In the genomic region with DNA sequence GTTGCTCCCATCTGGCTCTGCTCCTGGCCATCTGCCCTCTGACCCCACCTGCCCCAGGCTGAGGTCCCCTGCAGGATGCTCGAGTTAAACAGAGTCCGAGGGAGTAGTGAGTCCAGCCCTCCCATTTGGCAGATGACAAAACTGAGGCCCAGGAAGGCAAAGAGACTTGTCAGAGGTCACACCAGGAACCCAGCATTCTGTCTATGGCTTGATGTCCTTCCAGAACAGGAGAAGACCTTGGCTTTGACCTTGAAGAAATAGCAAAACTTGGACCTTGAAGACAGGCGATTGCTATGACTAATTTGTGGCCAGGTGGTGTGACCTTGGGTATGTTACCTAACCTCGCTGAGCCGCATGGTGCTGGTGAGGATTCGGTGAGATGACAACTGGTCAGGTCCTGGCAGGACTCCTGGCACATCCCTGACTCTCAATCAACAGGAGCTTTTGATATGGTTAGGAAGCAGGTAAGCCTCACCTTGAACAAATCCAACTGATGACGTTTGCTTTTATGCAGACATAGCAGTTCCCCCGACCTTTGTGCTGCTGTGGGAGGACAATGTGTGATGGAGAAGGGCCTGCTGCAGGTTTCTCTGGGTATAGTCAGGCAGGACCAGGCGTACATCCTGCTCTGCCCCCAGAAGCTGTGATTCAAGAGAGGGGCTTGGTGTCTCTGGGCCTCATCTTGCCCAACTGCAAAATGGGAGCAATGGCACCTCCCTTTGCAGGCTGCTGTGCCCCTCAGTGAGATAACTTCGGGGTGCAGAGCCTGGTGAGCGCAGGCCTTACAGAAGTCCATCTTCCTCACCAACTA, we compare ENCODE assay signal across 17 cellular contexts.
DNase-seq lines count a peak whose midpoint lies in the region; ATAC-seq and TF ChIP-seq lines count a peak whose summit lies in the region.
"Had no signal": no experiment of that assay in that cellular context is flagged by ENCODE, and none has a peak within 500 bp of the region (broad histone marks: within the 10 kb centered on the region; RNA-seq: fewer than 3 reads in every experiment).

No MANE protein-coding gene starts in this region.

- peaks cover 0 to 3% (median 0%) of the 10 kb centered on the region in 11 donors for H3K9me3 Mint-ChIP-seq in naive thymus-derived CD4-positive, alpha-beta T cell
- H3K9me3 Mint-ChIP-seq in stimulated activated memory B cell treated with anti-CD40 and anti-IgM and Interleukin-4, amounts not matched to agents 10 μg/mL and 1 μg/mL and 100 μg/mL, for 72 hours = peaks cover 2% of the 10 kb centered on the region

- H3K27me3 ChIP-seq in BLaER1 = no peaks in the 10 kb centered on the region
- H3K27me3 ChIP-seq in HCT116 (ENCODE audit: insufficient read depth, low read length) = no peaks in the 10 kb centered on the region
- H3K27me3 ChIP-seq in naive thymus-derived CD4-positive, alpha-beta T cell (ENCODE audit: control insufficient read depth in 2 of 2, insufficient read depth in 2 of 2, low read length in 2 of 2) = no peaks in the 10 kb centered on the region
- H3K27me3 ChIP-seq: tibial nerve had no signal

- no peaks in the 10 kb centered on the region for H3K27me3 Mint-ChIP-seq in naive thymus-derived CD4-positive, alpha-beta T cell
- H3K27me3 Mint-ChIP-seq in stimulated activated memory B cell treated with anti-CD40 and anti-IgM and Interleukin-4, amounts not matched to agents 10 μg/mL and 1 μg/mL and 100 μg/mL, for 72 hours = peaks cover 7% of the 10 kb centered on the region

- H3K9me3 ChIP-seq in BLaER1 (no peaks in the 10 kb centered on the region), HCT116 (ENCODE audit: control insufficient read depth in 1 of 2, insufficient read depth in 1 of 2, low read depth in 1 of 2, low read length in 2 of 2) (no peaks in the 10 kb centered on the region)
- no peaks in the 10 kb centered on the region for H3K9me3 ChIP-seq in naive thymus-derived CD4-positive, alpha-beta T cell (ENCODE audit: control insufficient read depth in 2 of 3, low read length in 3 of 3)
- H3K9me3 ChIP-seq: prostate gland, tibial nerve had no signal

- DNase-seq in HCT116 (ENCODE audit: low read depth, low spot score) (no peak), NCI-H128 (lab: John Stamatoyannopoulos, UW; ENCODE audit: unreplicated experiment) (no peak), cerebellum (ENCODE audit: low spot score) (no peak), epidermal melanocyte (ENCODE audit: insufficient read length, low spot score) (no peak)
- no peak for DNase-seq in naive thymus-derived CD4-positive, alpha-beta T cell
- DNase-seq: activated gamma-delta T cell treated with Interleukin-2 at 50 U/mL for 16 hours, HCEC 1CT, Kasumi-1, NCI-H1417 treated with DMSO at 0.1 percent for 48 hours, NCI-H2171 treated with DMSO at 0.1 percent for 48 hours, NCI-H82, SW 1271 had no signal

- H3K4me3 ChIP-seq in BLaER1 (no peak overlapping the region), HCT116 (replicated peaks in 1 of 2; ENCODE audit: low read depth in 1 of 2, low read length in 2 of 2) (no peak overlapping the region)
- H3K4me3 ChIP-seq in naive thymus-derived CD4-positive, alpha-beta T cell (ENCODE audit: low read length) = no peak overlapping the region
- H3K4me3 ChIP-seq: prostate gland, tibial nerve had no signal

- no peaks in the 10 kb centered on the region for H3K79me2 ChIP-seq in HCT116 (ENCODE audit: insufficient read depth, low read length)

- POLR2A ChIA-PET in HCT116 (lab: Charles Lee) = no interaction called here
- POLR2A ChIA-PET in naive thymus-derived CD4-positive, alpha-beta T cell (lab: Charles Lee) = no interaction called here

- H2AFZ ChIP-seq in HCT116 (ENCODE audit: low read depth, low read length, poor library complexity, severe bottlenecking) = no peak overlapping the region

- no peaks in the 10 kb centered on the region for H4K20me1 ChIP-seq in BLaER1
- H4K20me1 ChIP-seq in HCT116 (ENCODE audit: insufficient read depth) = no peaks in the 10 kb centered on the region

- H3K27ac ChIP-seq in BLaER1 = peak overlapping the region; percentile 62
- H3K27ac ChIP-seq in HCT116 (ENCODE audit: low read depth, low read length) = no peak overlapping the region
- H3K27ac ChIP-seq in angular gyrus (ENCODE audit: low read depth, low read length) = peak overlapping the region; percentile 22
- no peak overlapping the region for H3K27ac ChIP-seq in naive thymus-derived CD4-positive, alpha-beta T cell (ENCODE audit: low read depth, low read length)
- H3K27ac ChIP-seq: prostate gland, tibial nerve had no signal

- peak overlapping the region; percentile 61 for H3K4me2 ChIP-seq in BLaER1
- peak overlapping the region; percentile 25; the same call in 1 of the 2 replicates for H3K4me2 ChIP-seq in HCT116 (ENCODE audit: low read length)

- TF ChIP-seq CTCF in HCT116 (IDR thresholded peaks at IDR 0.05 in 2 of 3, conservative IDR thresholded peaks at IDR 0.05 in 1 of 3; ENCODE audit: borderline replicate concordance in 1 of 3, insufficient read depth in 1 of 3, low read depth in 2 of 3, low read length in 2 of 3) = no peak

- CTCF ChIA-PET in HCT116 (lab: Charles Lee) = no interaction called here
- CTCF ChIA-PET in naive thymus-derived CD4-positive, alpha-beta T cell (lab: Charles Lee) = interaction anchor here (0.6 to 1.1 kb wide), 2 partner anchors 38 to 74 kb away, joined by 4 to 5 read pairs; no protein-coding TSS in a partner anchor

- intact Hi-C loops in HCT116 (cut with micrococcal nuclease) = no loop called here
- intact Hi-C loops in naive thymus-derived CD4-positive, alpha-beta T cell (cut with micrococcal nuclease) = no loop called here

- peaks cover 8 to 19% (median 12%) of the 10 kb centered on the region in 7 donors for H3K4me1 Mint-ChIP-seq in naive thymus-derived CD4-positive, alpha-beta T cell
- H3K4me1 Mint-ChIP-seq in stimulated activated memory B cell treated with anti-CD40 and anti-IgM and Interleukin-4, amounts not matched to agents 10 μg/mL and 1 μg/mL and 100 μg/mL, for 72 hours = peaks cover 9% of the 10 kb centered on the region

- no peaks in the 10 kb centered on the region for H3K36me3 Mint-ChIP-seq in naive thymus-derived CD4-positive, alpha-beta T cell
- no peaks in the 10 kb centered on the region for H3K36me3 Mint-ChIP-seq in stimulated activated memory B cell treated with anti-CD40 and anti-IgM and Interleukin-4, amounts not matched to agents 10 μg/mL and 1 μg/mL and 100 μg/mL, for 72 hours

- no peak for TF ChIP-seq POLR2A in HCT116 (IDR thresholded peaks at IDR 0.05; ENCODE audit: borderline replicate concordance, extremely low read depth, insufficient read depth, insufficient read length)

- H3K36me3 ChIP-seq in BLaER1 (no peaks in the 10 kb centered on the region), HCT116 (ENCODE audit: control insufficient read depth in 1 of 2, insufficient read depth in 2 of 2, low read length in 2 of 2) (no peaks in the 10 kb centered on the region)
- H3K36me3 ChIP-seq in naive thymus-derived CD4-positive, alpha-beta T cell (ENCODE audit: control insufficient read depth in 2 of 3, insufficient read depth in 3 of 3, low read length in 3 of 3) = no peaks in the 10 kb centered on the region
- H3K36me3 ChIP-seq: prostate gland, tibial nerve had no signal

- H3K9ac ChIP-seq in BLaER1 (no peak overlapping the region), HCT116 (ENCODE audit: low read length) (no peak overlapping the region)

- H3K4me3 Mint-ChIP-seq in naive thymus-derived CD4-positive, alpha-beta T cell = no peak overlapping the region
- no peak overlapping the region for H3K4me3 Mint-ChIP-seq in stimulated activated memory B cell treated with anti-CD40 and anti-IgM and Interleukin-4, amounts not matched to agents 10 μg/mL and 1 μg/mL and 100 μg/mL, for 72 hours

- RAD21 ChIA-PET in HCT116 (lab: Charles Lee; ENCODE audit: low non-redundant PET in 1 of 2, low total read pairs in 2 of 2, uncharacterized antibody in 2 of 2, unreplicated experiment in 2 of 2) = no interaction called here

- BruUV-seq in HCT116 (replicated peaks; lab: Mats Ljungman, UMichigan) = no TSS peak

- H3K4me1 ChIP-seq in BLaER1 = peaks cover 69% of the 10 kb centered on the region
- H3K4me1 ChIP-seq in HCT116 (ENCODE audit: control insufficient read depth in 1 of 2, insufficient read depth in 2 of 2, low read length in 2 of 2) = peaks cover 13 to 35% of the 10 kb centered on the region in 2 experiments; a peak in 3 of 4 replicates
- no peaks in the 10 kb centered on the region for H3K4me1 ChIP-seq in naive thymus-derived CD4-positive, alpha-beta T cell (ENCODE audit: control insufficient read depth in 2 of 2, insufficient read depth in 2 of 2, low read length in 2 of 2)
- H3K4me1 ChIP-seq: prostate gland had no signal

- no peak for TF ChIP-seq RAD21 in HCT116 (IDR thresholded peaks at IDR 0.05; ENCODE audit: low read depth)

- H3K27ac Mint-ChIP-seq in naive thymus-derived CD4-positive, alpha-beta T cell = peak overlapping the region in 5 of 9 donors; percentile 24 to 77 (median 44)
- H3K27ac Mint-ChIP-seq in stimulated activated memory B cell treated with anti-CD40 and anti-IgM and Interleukin-4, amounts not matched to agents 10 μg/mL and 1 μg/mL and 100 μg/mL, for 72 hours = no peak overlapping the region

- H3K9me2 ChIP-seq in HCT116 (ENCODE audit: insufficient read depth) = no peaks in the 10 kb centered on the region

- ATAC-seq in HCT116 = no peak
- no peak for ATAC-seq in naive thymus-derived CD4-positive, alpha-beta T cell
- ATAC-seq in stimulated activated memory B cell treated with anti-CD40 and anti-IgM and Interleukin-4, amounts not matched to agents 10 μg/mL and 1 μg/mL and 100 μg/mL, for 72 hours = no peak

TF ChIP-seq in HCT116, 20 proteins besides CTCF, POLR2A, EP300 and RAD21 (continues in another document):
- no peak for TF ChIP-seq POLR2AphosphoS5 (IDR thresholded peaks at IDR 0.05; ENCODE audit: low read depth, low read length)
- TF ChIP-seq EZH2phosphoT487 (IDR thresholded peaks at IDR 0.05; ENCODE audit: borderline replicate concordance) = no peak
- TF ChIP-seq, protein P1, sequence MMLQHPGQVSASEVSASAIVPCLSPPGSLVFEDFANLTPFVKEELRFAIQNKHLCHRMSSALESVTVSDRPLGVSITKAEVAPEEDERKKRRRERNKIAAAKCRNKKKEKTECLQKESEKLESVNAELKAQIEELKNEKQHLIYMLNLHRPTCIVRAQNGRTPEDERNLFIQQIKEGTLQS (IDR thresholded peaks at IDR 0.05) = no peak
- no peak for TF ChIP-seq ZBTB33 (IDR thresholded peaks at IDR 0.05; ENCODE audit: extremely low read depth, insufficient replicate concordance, low read length)

Comparison
In these comparisons a context has a peak if more than half of its experiments do, and no peak if none do; other contexts are left out.
1. H3K27ac ChIP-seq: peak in BLaER1 (single experiment) and angular gyrus (single experiment); none in HCT116 (single experiment) and naive thymus-derived CD4-positive, alpha-beta T cell (single experiment).